ENCODE assay signal across 36 cellular contexts in the genomic region with DNA sequence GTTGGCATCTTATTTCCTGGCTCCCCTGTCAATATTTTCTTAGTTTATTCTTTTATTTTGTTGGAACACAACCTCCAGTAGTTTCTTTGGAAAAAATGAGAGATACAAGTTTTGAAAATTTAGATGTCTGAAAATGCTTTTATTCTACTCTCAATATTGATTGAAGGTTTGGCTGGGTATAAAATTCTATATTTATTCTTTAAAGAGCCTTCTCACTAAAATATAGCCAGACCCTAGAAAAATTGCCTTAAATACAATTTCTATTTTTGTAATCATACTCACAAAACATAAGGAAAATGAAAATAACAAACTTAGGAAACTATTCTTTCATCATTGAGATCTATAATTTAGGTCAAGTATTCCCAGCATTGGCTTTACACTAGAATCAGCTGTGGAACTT.
A peak's percentile ranks its signal among the peaks of the same experiment; 100 is the strongest.
DNase-seq lines count a peak whose midpoint lies in the region; ATAC-seq, FAIRE-seq and TF ChIP-seq lines count a peak whose summit lies in the region.
"Had no signal": no experiment of that assay in that cellular context is flagged by ENCODE, and none has a peak within 500 bp of the region (broad histone marks: within the 10 kb centered on the region; RNA-seq: fewer than 3 reads in every experiment).

No MANE protein-coding gene starts in this region.

- H3K4me2 ChIP-seq in HepG2 (ENCODE audit: low read depth, low read length) = no peak overlapping the region
- H3K4me2 ChIP-seq in A549 = no peak overlapping the region
- no peak overlapping the region for H3K4me2 ChIP-seq in K562 (ENCODE audit: insufficient read depth, low read length)
- H3K4me2 ChIP-seq: BLaER1; BLaER1 treated with 17β-estradiol and CSF1 and Interleukin-3, amounts not matched to agents 10 nM and 100 nM had no signal

- no peaks in the 10 kb centered on the region for H3K36me3 Mint-ChIP-seq in natural killer cell treated with Interleukin-12 subunit alpha and Interleukin-12 subunit beta and Interleukin-15 and Interleukin-18, amount 100 ng/mL, for 72 hours
- H3K36me3 Mint-ChIP-seq: CD14-positive monocyte; CD4-positive, alpha-beta memory T cell; CD4-positive, CD25-positive, alpha-beta regulatory T cell; CD8-positive, alpha-beta memory T cell; CD8-positive, alpha-beta T cell had no signal

- no peak overlapping the region for H3K27ac ChIP-seq in HepG2 (ENCODE audit: extremely low read length, insufficient read depth, low read length)
- no peak overlapping the region for H3K27ac ChIP-seq in right lobe of liver
- no peak overlapping the region for H3K27ac ChIP-seq in A549
- H3K27ac ChIP-seq in K562 (ENCODE audit: extremely low read depth, low read depth, low read length) = no peak overlapping the region
- H3K27ac ChIP-seq: 22Rv1; BLaER1; BLaER1 treated with 17β-estradiol and CSF1 and Interleukin-3, amounts not matched to agents 10 nM and 100 nM; C4-2B had no signal

- no peak overlapping the region for H3K4me3 Mint-ChIP-seq in natural killer cell treated with Interleukin-12 subunit alpha and Interleukin-12 subunit beta and Interleukin-15 and Interleukin-18, amount 100 ng/mL, for 72 hours
- H3K4me3 Mint-ChIP-seq: B cell; CD14-positive monocyte; CD4-positive, alpha-beta memory T cell; CD4-positive, alpha-beta T cell; CD4-positive, CD25-positive, alpha-beta regulatory T cell; CD8-positive, alpha-beta memory T cell; CD8-positive, alpha-beta T cell had no signal

- in situ Hi-C loops in HepG2 (cut with HindIII; ENCODE audit: extremely low pct_ligation_motif_present, low pct_unique_long_range_greater_than_20kb) (no loop called here), K562 (cut with MboI) (no loop called here)

- CTCF ChIA-PET in HepG2 (lab: Yijun Ruan, JAX; ENCODE audit: low intra/inter-chr PET ratio, low total read pairs) (no interaction called here), A549 (lab: Yijun Ruan, JAX) (interaction anchor here (1.3 kb wide), 1 partner anchor 50 kb away, joined by 4 read pairs; no protein-coding TSS in a partner anchor), K562 (lab: Yijun Ruan, JAX; ENCODE audit: low intra/inter-chr PET ratio) (no interaction called here)

- H3K9ac ChIP-seq in HepG2 (ENCODE audit: insufficient read depth, low read depth, low read length) (no peak overlapping the region), K562 (ENCODE audit: insufficient read depth in 1 of 2, low read depth in 2 of 2, low read length in 2 of 2) (no peak overlapping the region)
- H3K9ac ChIP-seq: BLaER1; BLaER1 treated with 17β-estradiol and CSF1 and Interleukin-3, amounts not matched to agents 10 nM and 100 nM had no signal

- H2AFZ ChIP-seq in HepG2 (ENCODE audit: low read length) (no peak overlapping the region), K562 (ENCODE audit: low read depth, low read length) (no peak overlapping the region)

- H3K9me3 ChIP-seq in HepG2 (ENCODE audit: low read length) = peaks cover 18% of the 10 kb centered on the region
- no peaks in the 10 kb centered on the region for H3K9me3 ChIP-seq in right lobe of liver
- peaks cover 27% of the 10 kb centered on the region for H3K9me3 ChIP-seq in A549
- no peaks in the 10 kb centered on the region for H3K9me3 ChIP-seq in K562 (replicated peaks; ENCODE audit: control insufficient read depth, insufficient read depth, low read depth, low read length)
- H3K9me3 ChIP-seq: BE2C had no signal

- POLR2A ChIA-PET in HepG2 (lab: Yijun Ruan, JAX) (no interaction called here), A549 (lab: Yijun Ruan, JAX) (no interaction called here), K562 (lab: Yijun Ruan, JAX) (no interaction called here)

- no peak for ATAC-seq in HepG2
- no peak for ATAC-seq in right lobe of liver
- no peak for ATAC-seq in A549
- ATAC-seq in K562 = no peak
- no peak for ATAC-seq in natural killer cell treated with Interleukin-12 subunit alpha and Interleukin-12 subunit beta and Interleukin-15 and Interleukin-18, amount 100 ng/mL, for 72 hours
- ATAC-seq: CD8-positive, alpha-beta T cell had no signal

- H3K4me1 ChIP-seq in HepG2 (ENCODE audit: insufficient read depth, low read length) = no peaks in the 10 kb centered on the region
- no peaks in the 10 kb centered on the region for H3K4me1 ChIP-seq in right lobe of liver
- no peaks in the 10 kb centered on the region for H3K4me1 ChIP-seq in A549
- H3K4me1 ChIP-seq in K562 (replicated peaks in 1 of 2; ENCODE audit: control insufficient read depth in 2 of 2, insufficient read depth in 2 of 2, low read length in 2 of 2) = no peaks in the 10 kb centered on the region
- H3K4me1 ChIP-seq: BE2C, Caco-2 had no signal

- DNase-seq in HepG2 (ENCODE audit: low spot score) = no peak
- no peak for DNase-seq in right lobe of liver
- DNase-seq in A549 (ENCODE audit: low read depth in 1 of 2, low spot score in 1 of 2) = no peak
- DNase-seq in K562 (ENCODE audit: extremely low read depth in 1 of 4, low spot score in 3 of 4) = no peak
- DNase-seq in activated naive CD4-positive, alpha-beta T cell (lab: John Stamatoyannopoulos, UW) = no peak
- no peak for DNase-seq in natural killer cell treated with Interleukin-12 subunit alpha and Interleukin-12 subunit beta and Interleukin-15 and Interleukin-18, amount 100 ng/mL, for 72 hours (ENCODE audit: low spot score)
- no peak for DNase-seq in NCI-H226
- DNase-seq: 8988T; ACHN; AML-193; BE2C; C1 segment of cervical spinal cord; Caco-2; Calu3; CD4-positive, alpha-beta memory T cell; CD4-positive, alpha-beta T cell; CD4-positive, CD25-positive, alpha-beta regulatory T cell; CD8-positive, alpha-beta memory T cell; CD8-positive, alpha-beta T cell; COR-L47; DMS 273 treated with DMSO at 0.1 percent for 48 hours; DMS153; DMS53; DMS79; DMS79 treated with DMSO at 0.1 percent for 48 hours; DND-41; EL had no signal

- no peak for FAIRE-seq in HepG2 (lab: Jason Lieb, UNC)
- peak; percentile 39 for FAIRE-seq in A549 (lab: Jason Lieb, UNC)
- FAIRE-seq in TTC549 (lab: Jason Lieb, UNC) = peak; percentile 7
- FAIRE-seq in K562 (lab: Jason Lieb, UNC) = no peak
- FAIRE-seq: A204.1, D721Med had no signal

- H3K4me1 Mint-ChIP-seq in natural killer cell treated with Interleukin-12 subunit alpha and Interleukin-12 subunit beta and Interleukin-15 and Interleukin-18, amount 100 ng/mL, for 72 hours (ENCODE audit: low read depth in 2 of 2) = no peaks in the 10 kb centered on the region
- H3K4me1 Mint-ChIP-seq: B cell; CD14-positive monocyte; CD4-positive, alpha-beta memory T cell; CD4-positive, CD25-positive, alpha-beta regulatory T cell; CD8-positive, alpha-beta memory T cell had no signal

- BruUV-seq in HepG2 (replicated peaks; lab: Mats Ljungman, UMichigan) (no TSS peak), K562 (replicated peaks; lab: Mats Ljungman, UMichigan) (no TSS peak)

- H3K9me3 Mint-ChIP-seq in natural killer cell treated with Interleukin-12 subunit alpha and Interleukin-12 subunit beta and Interleukin-15 and Interleukin-18, amount 100 ng/mL, for 72 hours = peaks cover 11% of the 10 kb centered on the region

- no peaks in the 10 kb centered on the region for H3K9me1 ChIP-seq in K562 (ENCODE audit: control insufficient read depth, insufficient read depth, low read length)

- intact Hi-C loops in HepG2 (cut with micrococcal nuclease; ENCODE audit: unreplicated experiment) (no loop called here), right lobe of liver (cut with DNase I) (no loop called here), K562 (cut with micrococcal nuclease) (no loop called here)

- H3K27me3 ChIP-seq in HepG2 (ENCODE audit: control insufficient read depth in 1 of 2, insufficient read depth in 2 of 2, low read length in 2 of 2) = peaks cover 0 to 28% of the 10 kb centered on the region in 2 experiments; a peak in 2 of 5 replicates
- H3K27me3 ChIP-seq in right lobe of liver = no peaks in the 10 kb centered on the region
- H3K27me3 ChIP-seq in K562 (ENCODE audit: control insufficient read depth in 2 of 2, insufficient read depth in 2 of 2, low read length in 2 of 2) = no peaks in the 10 kb centered on the region; a peak in 1 of 5 replicates
- H3K27me3 ChIP-seq: BE2C; BLaER1; BLaER1 treated with 17β-estradiol and CSF1 and Interleukin-3, amounts not matched to agents 10 nM and 100 nM had no signal

- TF ChIP-seq RAD21 in HepG2 (CRISPR knock-in tag; IDR thresholded peaks at IDR 0.05) = no peak
- TF ChIP-seq RAD21 in A549 (conservative IDR thresholded peaks at IDR 0.05 in 1 of 2, IDR thresholded peaks at IDR 0.05 in 1 of 2) = no peak
- TF ChIP-seq RAD21 in K562 (CRISPR knock-in tag; conservative IDR thresholded peaks at IDR 0.05 in 1 of 2, IDR thresholded peaks at IDR 0.05 in 1 of 2) = no peak

- H3K27ac Mint-ChIP-seq in natural killer cell treated with Interleukin-12 subunit alpha and Interleukin-12 subunit beta and Interleukin-15 and Interleukin-18, amount 100 ng/mL, for 72 hours = no peak overlapping the region
- H3K27ac Mint-ChIP-seq: B cell; CD14-positive monocyte; CD4-positive, alpha-beta memory T cell; CD4-positive, alpha-beta T cell; CD4-positive, CD25-positive, alpha-beta regulatory T cell; CD8-positive, alpha-beta memory T cell; CD8-positive, alpha-beta T cell had no signal

- no peak for TF ChIP-seq EP300 in HepG2 (IDR thresholded peaks at IDR 0.05; ENCODE audit: low read depth in 2 of 2, low read length in 2 of 2)
- TF ChIP-seq EP300 in HepG2 (CRISPR knock-in tag; IDR thresholded peaks at IDR 0.05; ENCODE audit: borderline replicate concordance) = no peak
- no peak for TF ChIP-seq EP300 in A549 (IDR thresholded peaks at IDR 0.05)
- TF ChIP-seq EP300 in K562 (IDR thresholded peaks at IDR 0.05; ENCODE audit: low read length) = no peak

- H3K79me2 ChIP-seq in HepG2 (ENCODE audit: insufficient read depth, low read length) = no peaks in the 10 kb centered on the region
- no peaks in the 10 kb centered on the region for H3K79me2 ChIP-seq in K562 (ENCODE audit: control insufficient read depth, insufficient read depth, low read length)

- peaks cover 4 to 30% of the 10 kb centered on the region in 2 donors for H3K27me3 Mint-ChIP-seq in natural killer cell treated with Interleukin-12 subunit alpha and Interleukin-12 subunit beta and Interleukin-15 and Interleukin-18, amount 100 ng/mL, for 72 hours
- H3K27me3 Mint-ChIP-seq: B cell; CD4-positive, alpha-beta memory T cell had no signal

- no peaks in the 10 kb centered on the region for H3K36me3 ChIP-seq in HepG2 (replicated peaks in 1 of 2; ENCODE audit: control insufficient read depth in 1 of 2, insufficient read depth in 2 of 2, low read length in 2 of 2)
- no peaks in the 10 kb centered on the region for H3K36me3 ChIP-seq in right lobe of liver
- no peaks in the 10 kb centered on the region for H3K36me3 ChIP-seq in K562 (ENCODE audit: control insufficient read depth, insufficient read depth, low read length)
- H3K36me3 ChIP-seq: BE2C; BLaER1; BLaER1 treated with 17β-estradiol and CSF1 and Interleukin-3, amounts not matched to agents 10 nM and 100 nM had no signal

- H3K4me3 ChIP-seq in HepG2 (replicated peaks in 1 of 3; ENCODE audit: insufficient read depth in 1 of 3, low read depth in 2 of 3, low read length in 3 of 3) (no peak overlapping the region), right lobe of liver (no peak overlapping the region), A549 (no peak overlapping the region), K562 (no peak overlapping the region)
- H3K4me3 ChIP-seq: BLaER1 had no signal

- TF ChIP-seq CTCF in HepG2 (CRISPR knock-in tag; IDR thresholded peaks at IDR 0.05) = no peak
- no peak for TF ChIP-seq CTCF in right lobe of liver (IDR thresholded peaks at IDR 0.05)
- TF ChIP-seq CTCF in A549 (IDR thresholded peaks at IDR 0.05) = no peak
- no peak for TF ChIP-seq CTCF in K562 (IDR thresholded peaks at IDR 0.05 in 2 of 3, conservative IDR thresholded peaks at IDR 0.05 in 1 of 3; ENCODE audit: insufficient read depth in 2 of 3, low read depth in 1 of 3, low read length in 3 of 3)

- TF ChIP-seq POLR2A in HepG2 (IDR thresholded peaks at IDR 0.05; ENCODE audit: insufficient read depth in 1 of 2, low read depth in 2 of 2, low read length in 2 of 2) (no peak), right lobe of liver (IDR thresholded peaks at IDR 0.05) (no peak), A549 (IDR thresholded peaks at IDR 0.05; ENCODE audit: low read length) (no peak), K562 (conservative IDR thresholded peaks at IDR 0.05) (no peak)

- H4K20me1 ChIP-seq in HepG2 (ENCODE audit: insufficient read depth, low read length) (no peaks in the 10 kb centered on the region), K562 (replicated peaks; ENCODE audit: control insufficient read depth, insufficient read depth, low read length) (no peaks in the 10 kb centered on the region)
- H4K20me1 ChIP-seq: BLaER1; BLaER1 treated with 17β-estradiol and CSF1 and Interleukin-3, amounts not matched to agents 10 nM and 100 nM had no signal
